Comparison of ENCODE assay signal across 2 cellular contexts in the genomic region with DNA sequence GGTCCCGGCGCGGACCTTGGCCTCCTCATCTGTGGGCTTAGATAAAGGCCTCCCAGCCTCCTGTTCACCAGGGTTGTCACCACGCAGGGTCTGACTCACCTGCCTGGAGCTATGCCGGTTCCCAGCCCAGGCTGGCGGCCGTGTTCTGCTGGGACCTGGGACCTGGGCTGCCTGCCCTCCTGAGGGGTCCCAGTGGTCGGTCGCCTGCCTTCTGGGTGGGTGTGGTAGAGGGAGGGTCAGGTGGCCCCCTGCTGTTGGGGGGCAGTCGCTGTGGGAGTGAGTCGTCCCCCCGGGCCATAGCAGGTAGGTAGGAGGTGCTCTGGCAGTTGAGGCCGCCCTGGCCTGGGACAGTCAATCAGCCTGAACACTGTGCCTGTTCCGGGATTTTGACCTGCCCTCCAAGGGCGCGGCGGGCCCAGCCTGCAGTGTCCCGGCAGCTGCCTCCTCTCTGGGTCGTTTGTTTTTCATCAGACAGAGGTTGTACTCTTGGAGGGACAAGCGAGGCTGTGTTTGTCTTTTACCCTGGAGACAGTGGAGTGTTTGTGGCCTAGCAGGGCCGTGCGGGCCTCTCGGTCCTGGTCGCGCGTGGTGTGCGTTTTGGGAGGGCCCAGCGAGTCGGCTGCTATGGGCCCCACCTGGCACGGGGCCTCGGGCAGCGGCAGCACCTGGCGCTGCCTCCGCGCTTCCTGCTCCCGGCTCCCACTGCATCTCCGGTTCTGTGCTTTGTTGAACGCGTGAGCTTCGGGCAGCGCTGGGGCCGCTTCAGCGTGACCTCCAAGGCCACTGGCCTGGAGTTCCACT.
A peak's percentile ranks its signal among the peaks of the same experiment; 100 is the strongest.
TF ChIP-seq lines count a peak whose summit lies in the region.

No MANE protein-coding gene starts in this region.

TF ChIP-seq in HEK293, 187 proteins besides CTCF, POLR2A, EP300 and RAD21:
- TF ChIP-seq, protein P1, sequence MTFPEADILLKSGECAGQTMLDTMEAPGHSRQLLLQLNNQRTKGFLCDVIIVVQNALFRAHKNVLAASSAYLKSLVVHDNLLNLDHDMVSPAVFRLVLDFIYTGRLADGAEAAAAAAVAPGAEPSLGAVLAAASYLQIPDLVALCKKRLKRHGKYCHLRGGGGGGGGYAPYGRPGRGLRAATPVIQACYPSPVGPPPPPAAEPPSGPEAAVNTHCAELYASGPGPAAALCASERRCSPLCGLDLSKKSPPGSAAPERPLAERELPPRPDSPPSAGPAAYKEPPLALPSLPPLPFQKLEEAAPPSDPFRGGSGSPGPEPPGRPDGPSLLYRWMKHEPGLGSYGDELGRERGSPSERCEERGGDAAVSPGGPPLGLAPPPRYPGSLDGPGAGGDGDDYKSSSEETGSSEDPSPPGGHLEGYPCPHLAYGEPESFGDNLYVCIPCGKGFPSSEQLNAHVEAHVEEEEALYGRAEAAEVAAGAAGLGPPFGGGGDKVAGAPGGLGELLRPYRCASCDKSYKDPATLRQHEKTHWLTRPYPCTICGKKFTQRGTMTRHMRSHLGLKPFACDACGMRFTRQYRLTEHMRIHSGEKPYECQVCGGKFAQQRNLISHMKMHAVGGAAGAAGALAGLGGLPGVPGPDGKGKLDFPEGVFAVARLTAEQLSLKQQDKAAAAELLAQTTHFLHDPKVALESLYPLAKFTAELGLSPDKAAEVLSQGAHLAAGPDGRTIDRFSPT (tag by site-specific recombination; IDR thresholded peaks at IDR 0.05): 0 out of 2 replicates have a peak, but pooled peaks have one; percentile 16
- TF ChIP-seq ZBTB8A (tag by site-specific recombination; IDR thresholded peaks at IDR 0.05) (0 out of 2 replicates have a peak, but pooled peaks have one; percentile 40), SP2 (tag by site-specific recombination; IDR thresholded peaks at IDR 0.05) (peak; percentile 13; the same call in 1 of the 2 replicates), ZBTB11 (tag by site-specific recombination; conservative IDR thresholded peaks at IDR 0.05; ENCODE audit: low read depth) (no peak), ZNF521 (tag by site-specific recombination; IDR thresholded peaks at IDR 0.05) (no peak), ZFP69B (tag by site-specific recombination; IDR thresholded peaks at IDR 0.05) (peak; percentile 41; the same call in 1 of the 2 replicates), KLF1 (tag by site-specific recombination; IDR thresholded peaks at IDR 0.05) (0 out of 2 replicates have a peak, but pooled peaks have one; percentile 33), ZNF350 (tag by site-specific recombination; IDR thresholded peaks at IDR 0.05) (no peak), ZNF600 (tag by site-specific recombination; IDR thresholded peaks at IDR 0.05) (peak; percentile 61; the same call in 1 of the 2 replicates)
- TF ChIP-seq, protein P2, sequence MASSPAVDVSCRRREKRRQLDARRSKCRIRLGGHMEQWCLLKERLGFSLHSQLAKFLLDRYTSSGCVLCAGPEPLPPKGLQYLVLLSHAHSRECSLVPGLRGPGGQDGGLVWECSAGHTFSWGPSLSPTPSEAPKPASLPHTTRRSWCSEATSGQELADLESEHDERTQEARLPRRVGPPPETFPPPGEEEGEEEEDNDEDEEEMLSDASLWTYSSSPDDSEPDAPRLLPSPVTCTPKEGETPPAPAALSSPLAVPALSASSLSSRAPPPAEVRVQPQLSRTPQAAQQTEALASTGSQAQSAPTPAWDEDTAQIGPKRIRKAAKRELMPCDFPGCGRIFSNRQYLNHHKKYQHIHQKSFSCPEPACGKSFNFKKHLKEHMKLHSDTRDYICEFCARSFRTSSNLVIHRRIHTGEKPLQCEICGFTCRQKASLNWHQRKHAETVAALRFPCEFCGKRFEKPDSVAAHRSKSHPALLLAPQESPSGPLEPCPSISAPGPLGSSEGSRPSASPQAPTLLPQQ (tag by site-specific recombination; IDR thresholded peaks at IDR 0.05): peak; percentile 50; the same call in 1 of the 2 replicates

TF ChIP-seq in liver, 16 proteins besides CTCF, POLR2A, EP300 and RAD21:
- TF ChIP-seq SP1 (IDR thresholded peaks at IDR 0.05): peak; percentile 8
- TF ChIP-seq GABPA (IDR thresholded peaks at IDR 0.05 in 1 of 2, conservative IDR thresholded peaks at IDR 0.05 in 1 of 2): no peak
